In genomic region chr14:74019743-74020142, GRCh38 we compare ENCODE assay signal across 8 cellular contexts. TPM values are rescaled to one million over a fixed set of nuclear protein-coding genes. Genes with fewer than 3 reads are reported as not detected.
DNase-seq lines count a peak whose midpoint lies in the region; ATAC-seq, FAIRE-seq and TF ChIP-seq lines count a peak whose summit lies in the region.

No MANE protein-coding gene starts in this region.

- POLR2A ChIA-PET in CD8-positive, alpha-beta memory T cell (lab: Charles Lee) = interaction anchor here (0.8 to 1.2 kb wide), 2 partner anchors 10 to 70 kb away, joined by 3 to 5 read pairs; partner anchors contain the start of genes COQ6 and FAM161B
- POLR2A ChIA-PET in OCI-LY7 (lab: Charles Lee) = no interaction called here

- TF ChIP-seq CTCF in OCI-LY7 (conservative IDR thresholded peaks at IDR 0.05; ENCODE audit: low read length) (no peak), endodermal cell (conservative IDR thresholded peaks at IDR 0.05) (no peak), natural killer cell (IDR thresholded peaks at IDR 0.05) (no peak)

- FAIRE-seq in GM12892 (lab: Jason Lieb, UNC) = no peak

- H3K9ac ChIP-seq in endodermal cell (ENCODE audit: extremely low read depth, low read length, poor library complexity, severe bottlenecking) = peak overlapping the region; percentile 63

- H3K36me3 Mint-ChIP-seq in CD8-positive, alpha-beta memory T cell = peaks cover 0 to 7% (median 0%) of the 10 kb centered on the region in 3 donors
- H3K36me3 Mint-ChIP-seq in endodermal cell (ENCODE audit: low read depth) (no peaks in the 10 kb centered on the region), natural killer cell (no peaks in the 10 kb centered on the region)

- 65% methylated on average over 3 of the region's 3 CpGs; no CpG with 5 or more reads in 1 of the 2 experiments for WGBS in endodermal cell (ENCODE audit: insufficient coverage in 1 of 2, insufficient read length in 1 of 2), 2 experiments

- ATAC-seq in natural killer cell (no peak), GM19455 (IDR thresholded peaks at IDR 0.05; ENCODE audit: unreplicated experiment) (no peak), HG02763 (IDR thresholded peaks at IDR 0.05; ENCODE audit: unreplicated experiment) (no peak), GM19395 (IDR thresholded peaks at IDR 0.05; ENCODE audit: unreplicated experiment) (no peak)

- no peaks in the 10 kb centered on the region for H3K36me3 ChIP-seq in CD8-positive, alpha-beta memory T cell (ENCODE audit: insufficient read depth, low read length)
- H3K36me3 ChIP-seq in OCI-LY7 (ENCODE audit: insufficient read depth, low read length) = no peaks in the 10 kb centered on the region
- H3K36me3 ChIP-seq in endodermal cell (ENCODE audit: control insufficient read depth, insufficient read depth, low read length) = no peaks in the 10 kb centered on the region

- BruUV-seq in OCI-LY7 (replicated peaks; lab: Mats Ljungman, UMichigan) = no TSS peak

- no peaks in the 10 kb centered on the region for H3K9me3 Mint-ChIP-seq in CD8-positive, alpha-beta memory T cell
- H3K9me3 Mint-ChIP-seq in endodermal cell (no peaks in the 10 kb centered on the region), natural killer cell (no peaks in the 10 kb centered on the region)

- peak overlapping the region; percentile 78 for H2AFZ ChIP-seq in OCI-LY7 (ENCODE audit: low read length)

- intact Hi-C loops in OCI-LY7 (cut with micrococcal nuclease; ENCODE audit: unreplicated experiment) (loop anchor here (2.0 to 5.0 kb wide), 3 partner anchors 65 to 132 kb away; partner anchors contain the start of genes ALDH6A1, COQ6, FAM161B and LIN52), natural killer cell (cut with micrococcal nuclease) (loop anchor here (2.0 to 10.0 kb wide), 4 partner anchors 65 to 529 kb away; partner anchors contain the start of genes ALDH6A1, COQ6, FAM161B and LIN52)

- peak overlapping the region; percentile 88 for H3K4me2 ChIP-seq in OCI-LY7 (ENCODE audit: low read length)

- peak overlapping the region; percentile 96 to 99 (median 98) for H3K27ac Mint-ChIP-seq in CD8-positive, alpha-beta memory T cell
- H3K27ac Mint-ChIP-seq in endodermal cell (peak overlapping the region; percentile 28), natural killer cell (peak overlapping the region; percentile 88 to 91)

- no peaks in the 10 kb centered on the region for H3K27me3 ChIP-seq in CD8-positive, alpha-beta memory T cell (ENCODE audit: insufficient read depth, low read length, poor library complexity, severe bottlenecking)
- H3K27me3 ChIP-seq in endodermal cell (ENCODE audit: control insufficient read depth, insufficient read depth, low read length, poor library complexity, severe bottlenecking) = no peaks in the 10 kb centered on the region

- DNase-seq in CD8-positive, alpha-beta memory T cell = no peak
- no peak for DNase-seq in OCI-LY7 (ENCODE audit: low spot score)
- no peak for DNase-seq in endodermal cell
- no peak for DNase-seq in natural killer cell
- no peak for DNase-seq in GM12892 (ENCODE audit: insufficient read length)

- CTCF ChIA-PET in CD8-positive, alpha-beta memory T cell (lab: Charles Lee) = interaction anchor here (0.6 kb wide), 1 partner anchor 827 kb away, joined by 3 read pairs; no protein-coding TSS in a partner anchor
- CTCF ChIA-PET in OCI-LY7 (lab: Charles Lee; ENCODE audit: unreplicated experiment) = no interaction called here

- peak overlapping the region; percentile 89 for H3K27ac ChIP-seq in CD8-positive, alpha-beta memory T cell (ENCODE audit: low read depth, low read length)
- H3K27ac ChIP-seq in OCI-LY7 (ENCODE audit: low read depth, low read length, poor library complexity, severe bottlenecking) = no peak overlapping the region
- H3K27ac ChIP-seq in endodermal cell (ENCODE audit: low read depth, low read length) = no peak overlapping the region

- H4K20me1 ChIP-seq in OCI-LY7 (ENCODE audit: insufficient read depth, low read length) = no peaks in the 10 kb centered on the region

- H3K4me3 Mint-ChIP-seq in CD8-positive, alpha-beta memory T cell = peak overlapping the region; percentile 90 to 98 (median 94)
- H3K4me3 Mint-ChIP-seq in endodermal cell = peak overlapping the region; percentile 91
- H3K4me3 Mint-ChIP-seq in natural killer cell = peak overlapping the region; percentile 94

- peaks cover 11 to 18% (median 15%) of the 10 kb centered on the region in 3 donors for H3K4me1 Mint-ChIP-seq in CD8-positive, alpha-beta memory T cell
- H3K4me1 Mint-ChIP-seq in endodermal cell = peaks cover 3% of the 10 kb centered on the region
- peaks cover 18 to 20% of the 10 kb centered on the region in 2 donors for H3K4me1 Mint-ChIP-seq in natural killer cell

- H3K79me2 ChIP-seq in OCI-LY7 (ENCODE audit: insufficient read depth, low read depth, low read length) = no peaks in the 10 kb centered on the region

- H3K9me3 ChIP-seq in CD8-positive, alpha-beta memory T cell (ENCODE audit: low read length) = no peaks in the 10 kb centered on the region
- H3K9me3 ChIP-seq in OCI-LY7 (ENCODE audit: low read length) (no peaks in the 10 kb centered on the region), endodermal cell (ENCODE audit: control insufficient read depth, low read length) (no peaks in the 10 kb centered on the region)

- H3K27me3 Mint-ChIP-seq in CD8-positive, alpha-beta memory T cell = peaks cover 0 to 1% of the 10 kb centered on the region in 2 donors
- no peaks in the 10 kb centered on the region for H3K27me3 Mint-ChIP-seq in endodermal cell (ENCODE audit: insufficient read depth)
- no peaks in the 10 kb centered on the region for H3K27me3 Mint-ChIP-seq in natural killer cell (ENCODE audit: low read depth in 2 of 2)

- H3K4me1 ChIP-seq in CD8-positive, alpha-beta memory T cell (ENCODE audit: insufficient read depth, low read length) = peaks cover 9% of the 10 kb centered on the region
- peaks cover 3% of the 10 kb centered on the region for H3K4me1 ChIP-seq in OCI-LY7 (ENCODE audit: insufficient read depth, low read length, poor library complexity, severe bottlenecking)
- no peaks in the 10 kb centered on the region for H3K4me1 ChIP-seq in endodermal cell (ENCODE audit: control insufficient read depth, insufficient read depth, low read length)

- H3K4me3 ChIP-seq in CD8-positive, alpha-beta memory T cell (ENCODE audit: low read length) = peak overlapping the region; percentile 54
- peak overlapping the region; percentile 86 for H3K4me3 ChIP-seq in OCI-LY7 (ENCODE audit: low read depth, low read length, poor library complexity, severe bottlenecking)
- H3K4me3 ChIP-seq in endodermal cell (ENCODE audit: low read length) = peak overlapping the region; percentile 83

- no peak for TF ChIP-seq POLR2A in GM12892 (IDR thresholded peaks at IDR 0.05; ENCODE audit: low read depth, low read length)

- H3K9me2 ChIP-seq in OCI-LY7 (ENCODE audit: insufficient read depth, low read length) = no peaks in the 10 kb centered on the region

RNA-seq across cellular contexts. Expression of gene BBOF1, which starts 0.6 kb away (rescaled TPM):
- 1 to 10 TPM; 1.3 to 1.9 TPM for total RNA-seq in CD8-positive, alpha-beta memory T cell
- 4.9 TPM for polyA plus RNA-seq in CD8-positive, alpha-beta memory T cell
- total RNA-seq in OCI-LY7 (2014; rRNA removed; shearing (Covaris generic)) = 1.7 and 2.9 TPM in 2 replicates
- 3.2 and 3.9 TPM in 2 replicates for total RNA-seq in OCI-LY7 (2022)
- 1 to 10 TPM; 2.6 to 2.9 TPM for total RNA-seq in endodermal cell
- 3.4 TPM for polyA plus RNA-seq in endodermal cell (2013, experiment 1 of 2)
- 2.8 TPM for polyA plus RNA-seq in endodermal cell (2013, experiment 2 of 2)
- total RNA-seq in natural killer cell = 1 to 10 TPM; 3.1 to 3.6 (median 3.2) TPM
- polyA plus RNA-seq in GM12892 (2012; ENCODE audit: missing spikeins) = 2.5 TPM

RNA-seq across cellular contexts. Expression of gene ENTPD5, which starts 0.7 kb away (rescaled TPM):
- 10 to 100 TPM; 12.4 to 13.3 TPM for total RNA-seq in CD8-positive, alpha-beta memory T cell
- polyA plus RNA-seq in CD8-positive, alpha-beta memory T cell = 8.5 TPM
- total RNA-seq in OCI-LY7 (2014; rRNA removed; shearing (Covaris generic)) = 7.5 and 7.8 TPM in 2 replicates
- total RNA-seq in OCI-LY7 (2022) (18.1 and 20.8 TPM in 2 replicates), endodermal cell (10 to 100 TPM; 15.6 to 16.5 TPM), natural killer cell (10 to 100 TPM in 2 of 3 donors, 1 to 10 TPM in 1; 8.6 to 15.7 (median 13.0) TPM)
- 10.0 TPM for polyA plus RNA-seq in endodermal cell (2013, experiment 1 of 2)
- 9.2 TPM for polyA plus RNA-seq in endodermal cell (2013, experiment 2 of 2)
- polyA plus RNA-seq in GM12892 (2012; ENCODE audit: missing spikeins) = 8.1 TPM

Comparison
In these comparisons a context has a peak if more than half of its experiments do, and no peak if none do; other contexts are left out.
1. H3K27ac Mint-ChIP-seq: peak in every context shown above with its lines; median percentile 98 in CD8-positive, alpha-beta memory T cell; 90 in natural killer cell; 28 in endodermal cell.